8 cellular contexts compared by ENCODE assay signal in genomic region chr19:39480337-39481228, GRCh38. TPM values are rescaled to one million over a fixed set of nuclear protein-coding genes. Genes with fewer than 3 reads are reported as not detected.
DNase-seq lines count a peak whose midpoint lies in the region; ATAC-seq, FAIRE-seq and TF ChIP-seq lines count a peak whose summit lies in the region.

Gene TIMM50 (plus strand): TSS chr19:39480838. CDS start chr19:39480854, 16 bp downstream.

- intact Hi-C loops in Right ventricle myocardium inferior (cut with DNase I) = loop anchor here (2.0 kb wide), 1 partner anchor 36 kb away; the partner anchor contains the start of gene SUPT5H
- intact Hi-C loops in pancreas (cut with DNase I) = no loop called here
- intact Hi-C loops in thyroid gland (cut with DNase I) = no loop called here

- H3K4me1 ChIP-seq in pancreas = peaks cover 0 to 8% (median 8%) of the 10 kb centered on the region in 3 donors
- peaks cover 17 to 20% of the 10 kb centered on the region in 2 donors for H3K4me1 ChIP-seq in thyroid gland

- DNase-seq in GM12864 (ENCODE audit: low read depth) (peak; percentile 84), NCI-H1436 (lab: John Stamatoyannopoulos, UW) (peak; percentile 96), SW480 (ENCODE audit: low spot score) (peak; percentile 98), Right ventricle myocardium inferior (ENCODE audit: missing footprints) (peak; percentile 99), pancreas (peak; percentile 95 to 99 (median 98)), thyroid gland (peak; percentile 98)
- peak; percentile 97 for DNase-seq in activated naive CD8-positive, alpha-beta T cell treated with anti-CD3 and anti-CD28 coated beads, Interleukin-2, amount 50 U/mL, for 16 hours (ENCODE audit: low read depth, low spot score)

- TF ChIP-seq CTCF in GM12864 (IDR thresholded peaks at IDR 0.05; ENCODE audit: low read depth, low read length, missing control alignments) (no peak), pancreas (IDR thresholded peaks at IDR 0.05) (no peak), thyroid gland (IDR thresholded peaks at IDR 0.05) (no peak)

- H3K9me3 ChIP-seq in pancreas = no peaks in the 10 kb centered on the region
- H3K9me3 ChIP-seq in thyroid gland = no peaks in the 10 kb centered on the region

- FAIRE-seq in pancreas (lab: Jason Lieb, UNC) = no peak

- TF ChIP-seq POLR2A in thyroid gland (IDR thresholded peaks at IDR 0.05) = peak in 1 of 2 donors; percentile 79

- H3K27me3 ChIP-seq in pancreas (no peaks in the 10 kb centered on the region), thyroid gland (no peaks in the 10 kb centered on the region)

- peak within 1 kb of the TSS; percentile 72 for H3K4me3 ChIP-seq in GM12864 (ENCODE audit: low read depth, low read length)
- H3K4me3 ChIP-seq in pancreas = peak within 1 kb of the TSS; percentile 82 to 99 (median 92)
- peak within 1 kb of the TSS; percentile 79 to 86 (median 81) for H3K4me3 ChIP-seq in thyroid gland (replicated peaks in 1 of 3)

- H3K36me3 ChIP-seq in pancreas = peaks cover 0 to 7% (median 0%) of the 10 kb centered on the region in 3 donors
- H3K36me3 ChIP-seq in thyroid gland = peaks cover 10 to 14% of the 10 kb centered on the region in 2 donors

- H3K27ac ChIP-seq in pancreas = peak within 1 kb of the TSS; percentile 31 to 73 (median 60)
- peak within 1 kb of the TSS; percentile 65 to 94 (median 80) for H3K27ac ChIP-seq in thyroid gland

- peak; percentile 87 for ATAC-seq in HG02763 (IDR thresholded peaks at IDR 0.05; ENCODE audit: unreplicated experiment)
- ATAC-seq in Right ventricle myocardium inferior = peak; percentile 98
- peak; percentile 99 to 100 (median 100) for ATAC-seq in pancreas

- WGBS in pancreas, 2 donors = 1% methylated on average over 60 to 62 of the region's 62 CpGs
- 1 to 6% methylated on average over 10 to 20 of the region's 62 CpGs for WGBS in thyroid gland, 2 donors

RNA-seq across cellular contexts. Expression of gene TIMM50, which starts in this region (rescaled TPM):
- total RNA-seq in Right ventricle myocardium inferior = 75.9 TPM
- total RNA-seq in pancreas = 10 to 100 TPM; 15.2 to 27.5 (median 21.3) TPM
- polyA plus RNA-seq in pancreas = 10 to 100 TPM; 38.6 to 40.4 TPM
- 10 to 100 TPM; 74.4 to 86.5 (median 84.5) TPM for total RNA-seq in thyroid gland

Comparison
In these comparisons a context has a peak if more than half of its experiments do, and no peak if none do; other contexts are left out.
1. Peak in every context shown above with its lines: DNase-seq, ATAC-seq, H3K4me3 ChIP-seq and H3K27ac ChIP-seq.